In the genomic region with DNA sequence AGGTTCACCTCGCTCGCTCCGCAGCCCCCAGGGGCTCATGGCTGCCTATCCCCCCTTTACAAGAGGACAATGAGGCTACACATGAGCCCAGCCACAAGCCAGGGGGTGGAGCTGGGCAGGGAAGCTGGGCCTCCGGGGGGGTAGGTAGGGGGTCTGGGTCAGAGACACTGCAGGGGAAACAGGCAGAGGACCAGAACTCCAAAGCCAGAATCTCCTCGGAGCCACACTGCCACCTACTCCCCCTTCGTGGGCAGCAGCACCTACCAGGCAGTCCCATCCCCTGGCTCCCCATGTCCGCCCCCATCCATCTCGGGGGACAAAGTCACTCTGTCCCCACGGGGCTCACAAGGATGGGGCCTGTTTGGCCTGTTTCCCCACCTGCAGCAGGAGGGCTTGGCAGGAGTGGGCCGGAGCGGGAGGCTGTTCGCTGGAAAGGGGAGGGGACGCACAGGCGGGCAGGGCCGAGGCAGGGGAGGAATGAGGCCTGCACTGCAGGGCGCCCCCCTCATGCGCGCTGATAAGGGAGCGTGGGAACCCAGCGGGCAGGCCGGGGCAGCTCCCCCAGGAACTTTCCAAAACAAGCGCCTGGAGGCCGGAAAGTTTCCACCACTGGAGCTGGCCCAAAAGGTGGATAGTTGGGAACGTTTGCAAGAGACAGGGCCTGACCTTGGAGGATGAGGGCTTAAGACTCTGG, we compare ENCODE assay signal across 1 cellular context.
TF ChIP-seq lines count a peak whose summit lies in the region.

No MANE protein-coding gene starts in this region.

TF ChIP-seq in K562, 482 proteins besides CTCF, POLR2A, EP300 and RAD21 (continued from another document and continues in another):
- TF ChIP-seq, protein P1, sequence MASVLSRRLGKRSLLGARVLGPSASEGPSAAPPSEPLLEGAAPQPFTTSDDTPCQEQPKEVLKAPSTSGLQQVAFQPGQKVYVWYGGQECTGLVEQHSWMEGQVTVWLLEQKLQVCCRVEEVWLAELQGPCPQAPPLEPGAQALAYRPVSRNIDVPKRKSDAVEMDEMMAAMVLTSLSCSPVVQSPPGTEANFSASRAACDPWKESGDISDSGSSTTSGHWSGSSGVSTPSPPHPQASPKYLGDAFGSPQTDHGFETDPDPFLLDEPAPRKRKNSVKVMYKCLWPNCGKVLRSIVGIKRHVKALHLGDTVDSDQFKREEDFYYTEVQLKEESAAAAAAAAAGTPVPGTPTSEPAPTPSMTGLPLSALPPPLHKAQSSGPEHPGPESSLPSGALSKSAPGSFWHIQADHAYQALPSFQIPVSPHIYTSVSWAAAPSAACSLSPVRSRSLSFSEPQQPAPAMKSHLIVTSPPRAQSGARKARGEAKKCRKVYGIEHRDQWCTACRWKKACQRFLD (CRISPR knock-in tag; IDR thresholded peaks at IDR 0.05), result peak; percentile 71; the same call in 1 of the 2 replicates
- TF ChIP-seq, protein P2, sequence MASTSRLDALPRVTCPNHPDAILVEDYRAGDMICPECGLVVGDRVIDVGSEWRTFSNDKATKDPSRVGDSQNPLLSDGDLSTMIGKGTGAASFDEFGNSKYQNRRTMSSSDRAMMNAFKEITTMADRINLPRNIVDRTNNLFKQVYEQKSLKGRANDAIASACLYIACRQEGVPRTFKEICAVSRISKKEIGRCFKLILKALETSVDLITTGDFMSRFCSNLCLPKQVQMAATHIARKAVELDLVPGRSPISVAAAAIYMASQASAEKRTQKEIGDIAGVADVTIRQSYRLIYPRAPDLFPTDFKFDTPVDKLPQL (IDR thresholded peaks at IDR 0.05; ENCODE audit: extremely low read depth, insufficient read length), result no peak
- TF ChIP-seq TAF9B (IDR thresholded peaks at IDR 0.05; ENCODE audit: partially characterized antibody), result no peak
- no peak for TF ChIP-seq PHTF2 (CRISPR knock-in tag; IDR thresholded peaks at IDR 0.05)
- TF ChIP-seq, protein P3, sequence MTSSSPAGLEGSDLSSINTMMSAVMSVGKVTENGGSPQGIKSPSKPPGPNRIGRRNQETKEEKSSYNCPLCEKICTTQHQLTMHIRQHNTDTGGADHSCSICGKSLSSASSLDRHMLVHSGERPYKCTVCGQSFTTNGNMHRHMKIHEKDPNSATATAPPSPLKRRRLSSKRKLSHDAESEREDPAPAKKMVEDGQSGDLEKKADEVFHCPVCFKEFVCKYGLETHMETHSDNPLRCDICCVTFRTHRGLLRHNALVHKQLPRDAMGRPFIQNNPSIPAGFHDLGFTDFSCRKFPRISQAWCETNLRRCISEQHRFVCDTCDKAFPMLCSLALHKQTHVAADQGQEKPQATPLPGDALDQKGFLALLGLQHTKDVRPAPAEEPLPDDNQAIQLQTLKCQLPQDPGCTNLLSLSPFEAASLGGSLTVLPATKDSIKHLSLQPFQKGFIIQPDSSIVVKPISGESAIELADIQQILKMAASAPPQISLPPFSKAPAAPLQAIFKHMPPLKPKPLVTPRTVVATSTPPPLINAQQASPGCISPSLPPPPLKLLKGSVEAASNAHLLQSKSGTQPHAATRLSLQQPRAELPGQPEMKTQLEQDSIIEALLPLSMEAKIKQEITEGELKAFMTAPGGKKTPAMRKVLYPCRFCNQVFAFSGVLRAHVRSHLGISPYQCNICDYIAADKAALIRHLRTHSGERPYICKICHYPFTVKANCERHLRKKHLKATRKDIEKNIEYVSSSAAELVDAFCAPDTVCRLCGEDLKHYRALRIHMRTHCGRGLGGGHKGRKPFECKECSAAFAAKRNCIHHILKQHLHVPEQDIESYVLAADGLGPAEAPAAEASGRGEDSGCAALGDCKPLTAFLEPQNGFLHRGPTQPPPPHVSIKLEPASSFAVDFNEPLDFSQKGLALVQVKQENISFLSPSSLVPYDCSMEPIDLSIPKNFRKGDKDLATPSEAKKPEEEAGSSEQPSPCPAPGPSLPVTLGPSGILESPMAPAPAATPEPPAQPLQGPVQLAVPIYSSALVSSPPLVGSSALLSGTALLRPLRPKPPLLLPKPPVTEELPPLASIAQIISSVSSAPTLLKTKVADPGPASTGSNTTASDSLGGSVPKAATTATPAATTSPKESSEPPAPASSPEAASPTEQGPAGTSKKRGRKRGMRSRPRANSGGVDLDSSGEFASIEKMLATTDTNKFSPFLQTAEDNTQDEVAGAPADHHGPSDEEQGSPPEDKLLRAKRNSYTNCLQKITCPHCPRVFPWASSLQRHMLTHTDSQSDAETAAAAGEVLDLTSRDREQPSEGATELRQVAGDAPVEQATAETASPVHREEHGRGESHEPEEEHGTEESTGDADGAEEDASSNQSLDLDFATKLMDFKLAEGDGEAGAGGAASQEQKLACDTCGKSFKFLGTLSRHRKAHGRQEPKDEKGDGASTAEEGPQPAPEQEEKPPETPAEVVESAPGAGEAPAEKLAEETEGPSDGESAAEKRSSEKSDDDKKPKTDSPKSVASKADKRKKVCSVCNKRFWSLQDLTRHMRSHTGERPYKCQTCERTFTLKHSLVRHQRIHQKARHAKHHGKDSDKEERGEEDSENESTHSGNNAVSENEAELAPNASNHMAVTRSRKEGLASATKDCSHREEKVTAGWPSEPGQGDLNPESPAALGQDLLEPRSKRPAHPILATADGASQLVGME (CRISPR knock-in tag; IDR thresholded peaks at IDR 0.05), result no peak
- no peak for TF ChIP-seq SMAD1 (IDR thresholded peaks at IDR 0.05; ENCODE audit: low read depth, low read length, partially characterized antibody)
- TF ChIP-seq ZZZ3 (IDR thresholded peaks at IDR 0.05), result no peak
- TF ChIP-seq, protein P4, sequence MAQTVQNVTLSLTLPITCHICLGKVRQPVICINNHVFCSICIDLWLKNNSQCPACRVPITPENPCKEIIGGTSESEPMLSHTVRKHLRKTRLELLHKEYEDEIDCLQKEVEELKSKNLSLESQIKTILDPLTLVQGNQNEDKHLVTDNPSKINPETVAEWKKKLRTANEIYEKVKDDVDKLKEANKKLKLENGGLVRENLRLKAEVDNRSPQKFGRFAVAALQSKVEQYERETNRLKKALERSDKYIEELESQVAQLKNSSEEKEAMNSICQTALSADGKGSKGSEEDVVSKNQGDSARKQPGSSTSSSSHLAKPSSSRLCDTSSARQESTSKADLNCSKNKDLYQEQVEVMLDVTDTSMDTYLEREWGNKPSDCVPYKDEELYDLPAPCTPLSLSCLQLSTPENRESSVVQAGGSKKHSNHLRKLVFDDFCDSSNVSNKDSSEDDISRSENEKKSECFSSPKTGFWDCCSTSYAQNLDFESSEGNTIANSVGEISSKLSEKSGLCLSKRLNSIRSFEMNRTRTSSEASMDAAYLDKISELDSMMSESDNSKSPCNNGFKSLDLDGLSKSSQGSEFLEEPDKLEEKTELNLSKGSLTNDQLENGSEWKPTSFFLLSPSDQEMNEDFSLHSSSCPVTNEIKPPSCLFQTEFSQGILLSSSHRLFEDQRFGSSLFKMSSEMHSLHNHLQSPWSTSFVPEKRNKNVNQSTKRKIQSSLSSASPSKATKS (CRISPR knock-in tag; IDR thresholded peaks at IDR 0.05), result no peak
- no peak for TF ChIP-seq ZNF436 (CRISPR knock-in tag; IDR thresholded peaks at IDR 0.05)
- TF ChIP-seq, protein P5, sequence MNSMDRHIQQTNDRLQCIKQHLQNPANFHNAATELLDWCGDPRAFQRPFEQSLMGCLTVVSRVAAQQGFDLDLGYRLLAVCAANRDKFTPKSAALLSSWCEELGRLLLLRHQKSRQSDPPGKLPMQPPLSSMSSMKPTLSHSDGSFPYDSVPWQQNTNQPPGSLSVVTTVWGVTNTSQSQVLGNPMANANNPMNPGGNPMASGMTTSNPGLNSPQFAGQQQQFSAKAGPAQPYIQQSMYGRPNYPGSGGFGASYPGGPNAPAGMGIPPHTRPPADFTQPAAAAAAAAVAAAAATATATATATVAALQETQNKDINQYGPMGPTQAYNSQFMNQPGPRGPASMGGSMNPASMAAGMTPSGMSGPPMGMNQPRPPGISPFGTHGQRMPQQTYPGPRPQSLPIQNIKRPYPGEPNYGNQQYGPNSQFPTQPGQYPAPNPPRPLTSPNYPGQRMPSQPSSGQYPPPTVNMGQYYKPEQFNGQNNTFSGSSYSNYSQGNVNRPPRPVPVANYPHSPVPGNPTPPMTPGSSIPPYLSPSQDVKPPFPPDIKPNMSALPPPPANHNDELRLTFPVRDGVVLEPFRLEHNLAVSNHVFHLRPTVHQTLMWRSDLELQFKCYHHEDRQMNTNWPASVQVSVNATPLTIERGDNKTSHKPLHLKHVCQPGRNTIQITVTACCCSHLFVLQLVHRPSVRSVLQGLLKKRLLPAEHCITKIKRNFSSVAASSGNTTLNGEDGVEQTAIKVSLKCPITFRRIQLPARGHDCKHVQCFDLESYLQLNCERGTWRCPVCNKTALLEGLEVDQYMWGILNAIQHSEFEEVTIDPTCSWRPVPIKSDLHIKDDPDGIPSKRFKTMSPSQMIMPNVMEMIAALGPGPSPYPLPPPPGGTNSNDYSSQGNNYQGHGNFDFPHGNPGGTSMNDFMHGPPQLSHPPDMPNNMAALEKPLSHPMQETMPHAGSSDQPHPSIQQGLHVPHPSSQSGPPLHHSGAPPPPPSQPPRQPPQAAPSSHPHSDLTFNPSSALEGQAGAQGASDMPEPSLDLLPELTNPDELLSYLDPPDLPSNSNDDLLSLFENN (IDR thresholded peaks at IDR 0.05; ENCODE audit: low read depth in 2 of 2, low read length in 2 of 2), result no peak; a peak in 1 of 4 replicates
- TF ChIP-seq PHF21A (IDR thresholded peaks at IDR 0.05; ENCODE audit: borderline replicate concordance, low read depth), result peak; percentile 77; the same call in 1 of the 2 replicates
- TF ChIP-seq CBFA2T3 (IDR thresholded peaks at IDR 0.05), result peak; percentile 80
- TF ChIP-seq ARID1B (IDR thresholded peaks at IDR 0.05), result peak; percentile 81
- no peak for TF ChIP-seq CBX3 (IDR thresholded peaks at IDR 0.05; ENCODE audit: borderline replicate concordance in 1 of 2, low read length in 2 of 2)
- TF ChIP-seq, protein P6, sequence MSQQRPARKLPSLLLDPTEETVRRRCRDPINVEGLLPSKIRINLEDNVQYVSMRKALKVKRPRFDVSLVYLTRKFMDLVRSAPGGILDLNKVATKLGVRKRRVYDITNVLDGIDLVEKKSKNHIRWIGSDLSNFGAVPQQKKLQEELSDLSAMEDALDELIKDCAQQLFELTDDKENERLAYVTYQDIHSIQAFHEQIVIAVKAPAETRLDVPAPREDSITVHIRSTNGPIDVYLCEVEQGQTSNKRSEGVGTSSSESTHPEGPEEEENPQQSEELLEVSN (IDR thresholded peaks at IDR 0.05; ENCODE audit: borderline replicate concordance in 1 of 2, extremely low read depth in 1 of 2, insufficient read depth in 1 of 2, insufficient read length in 1 of 2, low read depth in 1 of 2, low read length in 1 of 2, poor library complexity in 1 of 2, severe bottlenecking in 1 of 2), result peak in 1 of 2 experiments; percentile 46
- TF ChIP-seq, protein P7, sequence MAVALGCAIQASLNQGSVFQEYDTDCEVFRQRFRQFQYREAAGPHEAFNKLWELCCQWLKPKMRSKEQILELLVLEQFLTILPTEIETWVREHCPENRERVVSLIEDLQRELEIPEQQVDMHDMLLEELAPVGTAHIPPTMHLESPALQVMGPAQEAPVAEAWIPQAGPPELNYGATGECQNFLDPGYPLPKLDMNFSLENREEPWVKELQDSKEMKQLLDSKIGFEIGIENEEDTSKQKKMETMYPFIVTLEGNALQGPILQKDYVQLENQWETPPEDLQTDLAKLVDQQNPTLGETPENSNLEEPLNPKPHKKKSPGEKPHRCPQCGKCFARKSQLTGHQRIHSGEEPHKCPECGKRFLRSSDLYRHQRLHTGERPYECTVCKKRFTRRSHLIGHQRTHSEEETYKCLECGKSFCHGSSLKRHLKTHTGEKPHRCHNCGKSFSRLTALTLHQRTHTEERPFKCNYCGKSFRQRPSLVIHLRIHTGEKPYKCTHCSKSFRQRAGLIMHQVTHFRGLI (CRISPR knock-in tag; IDR thresholded peaks at IDR 0.05), result no peak
- 0 out of 2 replicates have a peak, but pooled peaks have one; percentile 31 for TF ChIP-seq NFIC (IDR thresholded peaks at IDR 0.05)
- TF ChIP-seq, protein P8, sequence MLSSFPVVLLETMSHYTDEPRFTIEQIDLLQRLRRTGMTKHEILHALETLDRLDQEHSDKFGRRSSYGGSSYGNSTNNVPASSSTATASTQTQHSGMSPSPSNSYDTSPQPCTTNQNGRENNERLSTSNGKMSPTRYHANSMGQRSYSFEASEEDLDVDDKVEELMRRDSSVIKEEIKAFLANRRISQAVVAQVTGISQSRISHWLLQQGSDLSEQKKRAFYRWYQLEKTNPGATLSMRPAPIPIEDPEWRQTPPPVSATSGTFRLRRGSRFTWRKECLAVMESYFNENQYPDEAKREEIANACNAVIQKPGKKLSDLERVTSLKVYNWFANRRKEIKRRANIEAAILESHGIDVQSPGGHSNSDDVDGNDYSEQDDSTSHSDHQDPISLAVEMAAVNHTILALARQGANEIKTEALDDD (IDR thresholded peaks at IDR 0.05), result no peak
- TF ChIP-seq KLF6 (CRISPR knock-in tag; IDR thresholded peaks at IDR 0.05; ENCODE audit: borderline replicate concordance), result no peak
- TF ChIP-seq, protein P9, sequence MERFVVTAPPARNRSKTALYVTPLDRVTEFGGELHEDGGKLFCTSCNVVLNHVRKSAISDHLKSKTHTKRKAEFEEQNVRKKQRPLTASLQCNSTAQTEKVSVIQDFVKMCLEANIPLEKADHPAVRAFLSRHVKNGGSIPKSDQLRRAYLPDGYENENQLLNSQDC (CRISPR knock-in tag; IDR thresholded peaks at IDR 0.05), result no peak
- no peak for TF ChIP-seq FOXA1 (IDR thresholded peaks at IDR 0.05; ENCODE audit: borderline replicate concordance)
- TF ChIP-seq KHSRP (IDR thresholded peaks at IDR 0.05), result no peak
- TF ChIP-seq CXXC5 (CRISPR knock-in tag; IDR thresholded peaks at IDR 0.05), result peak; percentile 91
- no peak for TF ChIP-seq HNRNPUL1 (IDR thresholded peaks at IDR 0.05; ENCODE audit: low read length)
- no peak for TF ChIP-seq ZNF507 (tag; conservative IDR thresholded peaks at IDR 0.05)
- no peak for TF ChIP-seq SIX5 (IDR thresholded peaks at IDR 0.05; ENCODE audit: borderline replicate concordance in 1 of 2, insufficient read depth in 1 of 2, low read depth in 1 of 2, low read length in 2 of 2)
- TF ChIP-seq, protein P10, sequence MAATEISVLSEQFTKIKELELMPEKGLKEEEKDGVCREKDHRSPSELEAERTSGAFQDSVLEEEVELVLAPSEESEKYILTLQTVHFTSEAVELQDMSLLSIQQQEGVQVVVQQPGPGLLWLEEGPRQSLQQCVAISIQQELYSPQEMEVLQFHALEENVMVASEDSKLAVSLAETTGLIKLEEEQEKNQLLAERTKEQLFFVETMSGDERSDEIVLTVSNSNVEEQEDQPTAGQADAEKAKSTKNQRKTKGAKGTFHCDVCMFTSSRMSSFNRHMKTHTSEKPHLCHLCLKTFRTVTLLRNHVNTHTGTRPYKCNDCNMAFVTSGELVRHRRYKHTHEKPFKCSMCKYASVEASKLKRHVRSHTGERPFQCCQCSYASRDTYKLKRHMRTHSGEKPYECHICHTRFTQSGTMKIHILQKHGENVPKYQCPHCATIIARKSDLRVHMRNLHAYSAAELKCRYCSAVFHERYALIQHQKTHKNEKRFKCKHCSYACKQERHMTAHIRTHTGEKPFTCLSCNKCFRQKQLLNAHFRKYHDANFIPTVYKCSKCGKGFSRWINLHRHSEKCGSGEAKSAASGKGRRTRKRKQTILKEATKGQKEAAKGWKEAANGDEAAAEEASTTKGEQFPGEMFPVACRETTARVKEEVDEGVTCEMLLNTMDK (IDR thresholded peaks at IDR 0.05; ENCODE audit: borderline replicate concordance, insufficient read depth, low read depth, low read length, poor library complexity, severe bottlenecking), result no peak
- no peak for TF ChIP-seq SPI1 (IDR thresholded peaks at IDR 0.05; ENCODE audit: borderline replicate concordance, low read depth, low read length)
- no peak for TF ChIP-seq MECOM (CRISPR knock-in tag; IDR thresholded peaks at IDR 0.05)
